ENCODE assay signal across 20 cellular contexts in the genomic region with DNA sequence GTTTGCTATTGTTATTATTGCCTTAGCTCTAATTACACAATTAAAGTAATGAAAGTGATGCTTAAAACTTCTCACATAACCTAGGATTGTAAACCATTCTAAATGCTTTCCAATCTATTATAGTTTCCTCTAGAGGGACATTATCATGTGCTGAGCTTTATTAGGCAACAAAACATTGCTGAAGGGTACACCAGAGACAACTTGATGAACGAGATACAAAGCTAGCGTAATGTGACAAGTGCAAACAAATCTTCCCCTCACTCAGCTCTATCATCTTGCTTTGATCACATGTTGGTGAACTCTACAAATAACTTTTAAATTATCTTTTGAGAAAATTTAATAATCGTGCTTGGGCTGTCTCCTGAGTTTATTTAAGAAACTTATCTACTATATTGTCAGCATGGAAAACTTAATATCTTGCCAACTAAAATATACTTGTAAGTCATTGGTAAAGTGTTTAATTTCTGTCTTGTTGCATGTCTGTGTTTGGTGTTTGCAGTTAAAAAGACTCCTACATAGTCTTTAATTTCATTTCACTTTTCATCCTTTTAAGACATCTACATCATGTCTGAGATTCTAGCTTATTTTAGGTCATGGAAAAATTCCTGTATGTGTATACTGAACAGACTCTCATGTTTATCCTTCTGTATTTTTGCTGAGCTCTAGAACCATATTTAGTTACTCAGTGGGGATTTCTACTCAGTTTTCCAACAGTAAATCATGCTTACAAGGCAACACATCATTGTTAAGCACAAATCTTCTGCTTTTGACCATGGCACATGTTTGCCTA.
DNase-seq lines count a peak whose midpoint lies in the region; ATAC-seq, FAIRE-seq and TF ChIP-seq lines count a peak whose summit lies in the region.
"Had no signal": no experiment of that assay in that cellular context is flagged by ENCODE, and none has a peak within 500 bp of the region (broad histone marks: within the 10 kb centered on the region; RNA-seq: fewer than 3 reads in every experiment).

No MANE protein-coding gene starts in this region.

- TF ChIP-seq POLR2A in heart left ventricle (IDR thresholded peaks at IDR 0.05): no peak

- peaks cover 0 to 4% (median 0%) of the 10 kb centered on the region in 12 donors for H3K9me3 ChIP-seq in heart left ventricle
- H3K9me3 ChIP-seq: SJCRH30 had no signal

- H3K27ac ChIP-seq in heart left ventricle: peak overlapping the region in 8 of 12 donors; percentile 6 to 45 (median 17)
- H3K27ac ChIP-seq in rectal smooth muscle tissue (ENCODE audit: low read depth, low read length): peak overlapping the region; percentile 32
- H3K27ac ChIP-seq: C4-2B, KMS-11, SJCRH30 had no signal

- no peaks in the 10 kb centered on the region for H3K27me3 ChIP-seq in heart left ventricle
- H3K27me3 ChIP-seq in rectal smooth muscle tissue (ENCODE audit: control insufficient read depth, insufficient read depth, low read length): no peaks in the 10 kb centered on the region
- H3K27me3 ChIP-seq: SJCRH30 had no signal

- H3K36me3 ChIP-seq in heart left ventricle (no peaks in the 10 kb centered on the region), rectal smooth muscle tissue (ENCODE audit: control insufficient read depth, insufficient read depth, low read length) (no peaks in the 10 kb centered on the region)
- H3K36me3 ChIP-seq: SJCRH30 had no signal

- H3K4me3 ChIP-seq in LNCaP clone FGC (ENCODE audit: low read depth, low read length) (no peak overlapping the region), heart left ventricle (no peak overlapping the region), rectal smooth muscle tissue (ENCODE audit: low read length) (no peak overlapping the region)
- H3K4me3 ChIP-seq: GM23338, SJCRH30 had no signal

- peaks cover 0 to 6% (median 3%) of the 10 kb centered on the region in 12 donors for H3K4me1 ChIP-seq in heart left ventricle
- no peaks in the 10 kb centered on the region for H3K4me1 ChIP-seq in rectal smooth muscle tissue (ENCODE audit: control insufficient read depth, insufficient read depth, low read length)
- H3K4me1 ChIP-seq: SJCRH30 had no signal

- peak; percentile 56 for FAIRE-seq in D721Med (lab: Jason Lieb, UNC)
- FAIRE-seq: GM12892, HepG2 had no signal

- 21 to 30% (median 27%) methylated on average over 3 of the region's 3 CpGs for WGBS in heart left ventricle, 4 donors

- TF ChIP-seq CTCF in D721Med (IDR thresholded peaks at IDR 0.05; ENCODE audit: insufficient read depth, missing control alignments): no peak
- TF ChIP-seq CTCF in LNCaP clone FGC (IDR thresholded peaks at IDR 0.05; ENCODE audit: control insufficient read depth, extremely low read depth, insufficient read depth): no peak
- no peak for TF ChIP-seq CTCF in heart left ventricle (IDR thresholded peaks at IDR 0.05)

- intact Hi-C loops in heart left ventricle (cut with DNase I): no loop called here

- DNase-seq in D721Med (ENCODE audit: insufficient read length, low spot score): no peak
- peak; percentile 3 for DNase-seq in LNCaP clone FGC (ENCODE audit: low read depth)
- no peak for DNase-seq in heart left ventricle
- no peak for DNase-seq in foreskin melanocyte
- DNase-seq in AG08396 (ENCODE audit: low spot score): no peak
- DNase-seq: NCI-H1092, NCI-H2081 treated with DMSO at 0.1 percent for 48 hours, NCI-H226, NCI-H69, RPMI8226, SJCRH30 had no signal

- H3K9ac ChIP-seq in rectal smooth muscle tissue (ENCODE audit: low read length): no peak overlapping the region
- H3K9ac ChIP-seq: KMS-11 had no signal

- peak in 2 of 4 donors; percentile 38 to 66 for ATAC-seq in heart left ventricle
- ATAC-seq in HG03442 (IDR thresholded peaks at IDR 0.05; ENCODE audit: unreplicated experiment): no peak
- no peak for ATAC-seq in HG02798 (IDR thresholded peaks at IDR 0.05; ENCODE audit: poor library complexity, unreplicated experiment)
- ATAC-seq: GM23338, HCT116, HepG2 had no signal
